ENCODE assay signal across 8 cellular contexts in the genomic region with DNA sequence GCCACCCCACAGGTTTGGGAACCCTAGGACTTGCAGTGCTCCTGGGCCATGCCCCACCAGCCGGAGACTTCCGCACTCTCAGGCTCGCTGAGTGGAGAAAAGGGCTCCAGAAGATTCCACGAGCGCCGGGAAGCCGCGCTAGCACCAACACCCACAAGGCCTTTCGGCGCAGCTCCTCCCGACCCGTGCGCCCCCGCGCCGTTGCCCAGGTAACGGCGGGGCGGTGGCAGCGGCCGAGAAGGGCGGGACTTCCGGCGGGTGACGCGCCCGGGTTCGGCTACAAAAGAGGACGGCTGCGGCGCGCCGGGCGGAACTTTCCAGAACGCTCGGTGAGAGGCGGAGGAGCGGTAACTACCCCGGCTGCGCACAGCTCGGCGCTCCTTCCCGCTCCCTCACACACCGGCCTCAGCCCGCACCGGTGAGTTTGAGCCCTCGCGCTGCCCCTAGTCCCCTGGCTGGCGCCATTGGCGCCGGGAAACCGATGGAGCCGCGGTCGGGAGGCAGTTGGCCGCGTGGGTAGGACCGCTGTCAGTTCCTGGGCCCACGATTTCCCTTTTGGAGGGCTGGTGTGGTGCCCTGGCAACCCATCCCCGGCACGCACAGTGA. TPM values are rescaled to one million over a fixed set of nuclear protein-coding genes. Genes with fewer than 3 reads are reported as not detected.
A peak's percentile ranks its signal among the peaks of the same experiment; 100 is the strongest.
DNase-seq lines count a peak whose midpoint lies in the region; ATAC-seq and TF ChIP-seq lines count a peak whose summit lies in the region.

A gene (plus strand): TSS at position 308 of the 606 bp plus-strand sequence. CDS start 1,212 bp downstream, outside the sequence.

- H3K27me3 Mint-ChIP-seq in activated naive CD8-positive, alpha-beta T cell treated with anti-CD3 and anti-CD28 coated beads, Interleukin-2, amount 50 U/mL, for 24 hours: no peaks in the 10 kb centered on the region

- no peak for TF ChIP-seq EP300 in transverse colon (IDR thresholded peaks at IDR 0.05; ENCODE audit: low read depth)

- H3K4me1 Mint-ChIP-seq in activated naive CD8-positive, alpha-beta T cell treated with anti-CD3 and anti-CD28 coated beads, Interleukin-2, amount 50 U/mL, for 24 hours: peaks cover 72% of the 10 kb centered on the region

- H3K36me3 ChIP-seq in cardiac muscle cell: peaks cover 32% of the 10 kb centered on the region
- peaks cover 0 to 5% (median 0%) of the 10 kb centered on the region in 4 donors for H3K36me3 ChIP-seq in transverse colon

- H3K27me3 ChIP-seq in cardiac muscle cell (no peaks in the 10 kb centered on the region), transverse colon (no peaks in the 10 kb centered on the region)

- H3K4me3 ChIP-seq in GM12875 (ENCODE audit: low read depth, low read length): peak within 1 kb of the TSS; percentile 100
- H3K4me3 ChIP-seq in cardiac muscle cell: peak within 1 kb of the TSS; percentile 84
- peak within 1 kb of the TSS; percentile 83 to 99 (median 97) for H3K4me3 ChIP-seq in transverse colon

- H3K4me1 ChIP-seq in cardiac muscle cell (ENCODE audit: low read depth) (peaks cover 21% of the 10 kb centered on the region), transverse colon (peaks cover 18 to 59% (median 39%) of the 10 kb centered on the region in 4 donors)

- H3K4me3 Mint-ChIP-seq in activated naive CD8-positive, alpha-beta T cell treated with anti-CD3 and anti-CD28 coated beads, Interleukin-2, amount 50 U/mL, for 24 hours: peak within 1 kb of the TSS; percentile 98

- H3K9me3 ChIP-seq in cardiac muscle cell (ENCODE audit: low read depth): no peaks in the 10 kb centered on the region
- no peaks in the 10 kb centered on the region for H3K9me3 ChIP-seq in transverse colon

- DNase-seq in NCI-H1105 treated with DMSO at 0.1 percent for 48 hours (lab: John Stamatoyannopoulos, UW) (peak; percentile 91), T follicular helper cell (ENCODE audit: low read depth) (peak; percentile 92), cardiac muscle cell (ENCODE audit: low read depth in 1 of 2, low spot score in 1 of 2) (peak; percentile 96 to 97), pons (ENCODE audit: low spot score) (peak; percentile 95), transverse colon (peak; percentile 95)
- DNase-seq in activated naive CD8-positive, alpha-beta T cell treated with anti-CD3 and anti-CD28 coated beads, Interleukin-2, amount 50 U/mL, for 24 hours: peak; percentile 97

- 0% methylated on average over 7 of the region's 61 CpGs; no CpG with 5 or more reads in 1 of the 2 donors for WGBS in transverse colon (ENCODE audit: low coverage in 1 of 2), 2 donors

- H3K27ac ChIP-seq in cardiac muscle cell (peak within 1 kb of the TSS; percentile 95), transverse colon (peak within 1 kb of the TSS; percentile 98 to 100 (median 99))

- peak within 1 kb of the TSS; percentile 95 for H3K27ac Mint-ChIP-seq in activated naive CD8-positive, alpha-beta T cell treated with anti-CD3 and anti-CD28 coated beads, Interleukin-2, amount 50 U/mL, for 24 hours

- no peaks in the 10 kb centered on the region for H3K9me3 Mint-ChIP-seq in activated naive CD8-positive, alpha-beta T cell treated with anti-CD3 and anti-CD28 coated beads, Interleukin-2, amount 50 U/mL, for 24 hours

- in situ Hi-C loops in transverse colon (cut with MboI; ENCODE audit: low pct_ligation_motif_present in 1 of 4, low pct_unique_long_range_greater_than_20kb in 1 of 4, low sequenced_read_pairs in 3 of 4): no loop called here

- intact Hi-C loops in transverse colon (cut with DNase I; ENCODE audit: low total_unique reads): no loop called here

- TF ChIP-seq CTCF in GM12875 (IDR thresholded peaks at IDR 0.05; ENCODE audit: borderline replicate concordance, insufficient read depth, low read depth, low read length): no peak
- TF ChIP-seq CTCF in cardiac muscle cell (IDR thresholded peaks at IDR 0.05; ENCODE audit: low read depth, low read length): no peak
- TF ChIP-seq CTCF in transverse colon (IDR thresholded peaks at IDR 0.05): no peak

- peak; percentile 94 for ATAC-seq in HG02678 (IDR thresholded peaks at IDR 0.05; ENCODE audit: unreplicated experiment)
- ATAC-seq in activated naive CD8-positive, alpha-beta T cell treated with anti-CD3 and anti-CD28 coated beads, Interleukin-2, amount 50 U/mL, for 24 hours: peak; percentile 82

- H3K36me3 Mint-ChIP-seq in activated naive CD8-positive, alpha-beta T cell treated with anti-CD3 and anti-CD28 coated beads, Interleukin-2, amount 50 U/mL, for 24 hours (ENCODE audit: low read depth): peaks cover 59% of the 10 kb centered on the region

- peak; percentile 99 for TF ChIP-seq POLR2A in transverse colon (IDR thresholded peaks at IDR 0.05)

RNA-seq across cellular contexts. Expression of the gene that starts here (rescaled TPM):
- total RNA-seq in cardiac muscle cell (96.1 and 130 TPM in 2 replicates), transverse colon (10 to 100 TPM in 3 of 4 donors, 1 to 10 TPM in 1; 7.9 to 68.3 (median 47.1) TPM)
- 153 and 202 TPM in 2 replicates for polyA plus RNA-seq in cardiac muscle cell

Comparison
In these comparisons a context has a peak if more than half of its experiments do, and no peak if none do; other contexts are left out.
1. Peak in every context shown above with its lines: DNase-seq, ATAC-seq, H3K4me3 ChIP-seq and H3K27ac ChIP-seq.